In the genomic region with DNA sequence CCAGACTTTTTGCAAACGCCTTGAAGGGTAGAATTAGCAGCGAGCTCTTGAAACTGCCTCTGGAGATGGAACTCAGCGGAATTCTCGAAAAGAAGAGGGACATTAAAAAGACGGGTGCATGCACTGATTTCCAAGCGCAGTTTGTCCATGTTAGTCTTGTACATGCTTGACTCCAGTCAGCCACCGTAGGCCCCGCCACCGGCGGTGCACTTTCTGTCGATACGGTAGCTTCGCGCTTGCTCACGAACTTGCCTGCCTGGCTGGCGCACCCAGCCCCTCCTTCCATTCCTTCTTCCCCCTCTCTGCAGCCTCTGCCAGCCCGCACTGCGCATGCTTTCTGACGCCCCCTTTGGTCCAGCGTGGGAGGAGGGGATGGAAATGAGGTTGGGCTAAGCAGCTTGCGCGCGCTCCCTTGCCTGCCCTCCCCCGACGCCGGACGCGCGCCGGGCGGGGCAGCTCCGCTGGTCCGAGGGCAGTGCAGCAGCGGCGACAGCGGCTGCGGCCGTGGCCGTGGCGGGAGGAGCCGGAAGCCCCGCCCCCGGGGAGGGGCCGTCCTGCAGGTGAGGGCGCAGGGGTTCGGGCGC, we compare ENCODE assay signal across 8 cellular contexts. TPM values are rescaled to one million over a fixed set of nuclear protein-coding genes. Genes with fewer than 3 reads are reported as not detected.
DNase-seq lines count a peak whose midpoint lies in the region; ATAC-seq and TF ChIP-seq lines count a peak whose summit lies in the region.

A gene with protein sequence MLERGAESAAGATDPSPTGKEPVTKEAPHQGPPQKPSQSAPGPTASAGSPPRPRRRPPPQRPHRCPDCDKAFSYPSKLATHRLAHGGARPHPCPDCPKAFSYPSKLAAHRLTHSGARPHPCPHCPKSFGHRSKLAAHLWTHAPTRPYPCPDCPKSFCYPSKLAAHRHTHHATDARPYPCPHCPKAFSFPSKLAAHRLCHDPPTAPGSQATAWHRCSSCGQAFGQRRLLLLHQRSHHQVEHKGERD (plus strand): TSS at position 227 of the 584 bp plus-strand sequence. CDS start 1,235 bp downstream, outside the sequence.

- no peak within 1 kb of the TSS for H3K14ac ChIP-seq in H9 (ENCODE audit: insufficient read depth, low read length)

- no peaks in the 10 kb centered on the region for H3K79me1 ChIP-seq in H9 (ENCODE audit: insufficient read depth, low read depth, low read length, poor library complexity, severe bottlenecking)

- no peak within 1 kb of the TSS for H2BK15ac ChIP-seq in H9 (ENCODE audit: low read depth, low read length)

- peak; percentile 97 for DNase-seq in H9
- DNase-seq in MG63, result peak; percentile 94
- peak; percentile 84 for DNase-seq in SJCRH30
- peak; percentile 88 for DNase-seq in activated naive CD4-positive, alpha-beta T cell treated with Interleukin-2 at 50 U/mL for 16 hours
- DNase-seq in nucleus accumbens (lab: John Stamatoyannopoulos, UW), result peak; percentile 70 to 97 (median 91)
- peak; percentile 90 to 93 for DNase-seq in suprapubic skin (ENCODE audit: low spot score in 2 of 2)

- H3K18ac ChIP-seq in H9 (ENCODE audit: insufficient read length, low read depth, low read length), result no peak within 1 kb of the TSS

- H3K4ac ChIP-seq in H9 (ENCODE audit: low read depth, low read length), result no peak within 1 kb of the TSS

- peak within 1 kb of the TSS; percentile 97 to 99 (median 98) for H3K27ac Mint-ChIP-seq in H9

- H3T11ph ChIP-seq in H9 (ENCODE audit: low read length), result no peak within 1 kb of the TSS

- H3K27me3 ChIP-seq in H9 (ENCODE audit: insufficient read depth, low read length) (no peaks in the 10 kb centered on the region), MG63 (no peaks in the 10 kb centered on the region), SJCRH30 (no peaks in the 10 kb centered on the region), gastroesophageal sphincter (no peaks in the 10 kb centered on the region), suprapubic skin (no peaks in the 10 kb centered on the region)

- peak within 1 kb of the TSS; percentile 56 for H3K4me2 ChIP-seq in H9 (ENCODE audit: insufficient read depth, insufficient read length, low read length)

- peak within 1 kb of the TSS; percentile 79 to 97 for H3K4me3 Mint-ChIP-seq in H9

- H3K36me3 ChIP-seq in ES-I3 (ENCODE audit: insufficient read depth, low read length) (peaks cover under 1% of the 10 kb centered on the region; the same call in 1 of the 2 replicates), MG63 (peaks cover 8% of the 10 kb centered on the region), SJCRH30 (peaks cover 11% of the 10 kb centered on the region), gastroesophageal sphincter (peaks cover 0 to 12% of the 10 kb centered on the region in 2 donors), suprapubic skin (peaks cover 9% of the 10 kb centered on the region)

- H3K4me1 ChIP-seq in ES-I3 (ENCODE audit: insufficient read depth, low read length), result peaks cover 6% of the 10 kb centered on the region
- H3K4me1 ChIP-seq in H9 (ENCODE audit: insufficient read depth, low read length), result no peaks in the 10 kb centered on the region
- no peaks in the 10 kb centered on the region for H3K4me1 ChIP-seq in SJCRH30
- H3K4me1 ChIP-seq in gastroesophageal sphincter, result peaks cover 0 to 39% (median 11%) of the 10 kb centered on the region in 3 donors
- peaks cover 40% of the 10 kb centered on the region for H3K4me1 ChIP-seq in suprapubic skin

- peak within 1 kb of the TSS; percentile 52 for H3K4me3 ChIP-seq in MG63
- H3K4me3 ChIP-seq in SJCRH30, result peak within 1 kb of the TSS; percentile 41
- peak within 1 kb of the TSS; percentile 36 to 70 for H3K4me3 ChIP-seq in gastroesophageal sphincter
- peak within 1 kb of the TSS; percentile 74 for H3K4me3 ChIP-seq in suprapubic skin

- peaks cover 3 to 16% (median 8%) of the 10 kb centered on the region in 3 experiments; a peak in 5 of 7 replicates for H3K36me3 Mint-ChIP-seq in H9 (ENCODE audit: insufficient read depth in 1 of 3, low read depth in 3 of 3)

- no peak within 1 kb of the TSS for H4K8ac ChIP-seq in H9 (replicated peaks; ENCODE audit: insufficient read length, low read depth, low read length)

- TF ChIP-seq EP300 in gastroesophageal sphincter (IDR thresholded peaks at IDR 0.05) (no peak), suprapubic skin (IDR thresholded peaks at IDR 0.05) (no peak)

- H3K9ac ChIP-seq in ES-I3 (ENCODE audit: low read depth, low read length), result peak within 1 kb of the TSS; percentile 69
- H3K9ac ChIP-seq in H9 (ENCODE audit: extremely low read depth, insufficient read length, low read length), result no peak within 1 kb of the TSS

- peaks cover 5% of the 10 kb centered on the region for H3K23me2 ChIP-seq in H9 (ENCODE audit: insufficient read length, low read depth, low read length, poor library complexity, severe bottlenecking)

- H4K91ac ChIP-seq in H9 (ENCODE audit: insufficient read length, low read depth, low read length), result no peak within 1 kb of the TSS

- H4K20me1 ChIP-seq in H9 (ENCODE audit: control insufficient read depth, insufficient read depth, insufficient read length), result no peaks in the 10 kb centered on the region

- H3K9me3 ChIP-seq in ES-I3 (ENCODE audit: control insufficient read depth, insufficient read depth, low read length) (no peaks in the 10 kb centered on the region), H9 (ENCODE audit: control insufficient read depth, low read depth, low read length) (no peaks in the 10 kb centered on the region), MG63 (no peaks in the 10 kb centered on the region), SJCRH30 (replicated peaks) (no peaks in the 10 kb centered on the region), gastroesophageal sphincter (no peaks in the 10 kb centered on the region), suprapubic skin (no peaks in the 10 kb centered on the region)

- H2BK20ac ChIP-seq in H9 (ENCODE audit: low read depth, low read length, poor library complexity, severe bottlenecking), result no peak within 1 kb of the TSS

- H2BK12ac ChIP-seq in H9 (ENCODE audit: insufficient read length, low read depth, low read length), result no peak within 1 kb of the TSS

- peak in 1 of 2 donors; percentile 32 for TF ChIP-seq POLR2A in gastroesophageal sphincter (IDR thresholded peaks at IDR 0.05)
- no peak for TF ChIP-seq POLR2A in suprapubic skin (IDR thresholded peaks at IDR 0.05)

- H3K56ac ChIP-seq in H9 (ENCODE audit: insufficient read length, low read depth, low read length), result no peak within 1 kb of the TSS

- no peak within 1 kb of the TSS for H2BK5ac ChIP-seq in H9 (ENCODE audit: insufficient read length, low read length)

- H4K5ac ChIP-seq in H9 (ENCODE audit: insufficient read length, low read depth, low read length), result no peak within 1 kb of the TSS

- H3K27ac ChIP-seq in H9 (ENCODE audit: insufficient read length, low read depth, low read length) (no peak within 1 kb of the TSS), SJCRH30 (no peak within 1 kb of the TSS; the same call in 1 of the 2 replicates), gastroesophageal sphincter (peak within 1 kb of the TSS; percentile 65 to 96 (median 90)), suprapubic skin (peak within 1 kb of the TSS; percentile 75)

- peak; percentile 62 for ATAC-seq in gastroesophageal sphincter

- H3K4me1 Mint-ChIP-seq in H9, result peaks cover 15 to 19% of the 10 kb centered on the region in 2 experiments

- no peaks in the 10 kb centered on the region for H3K9me3 Mint-ChIP-seq in H9

- H2BK120ac ChIP-seq in H9 (ENCODE audit: low read depth, low read length, poor library complexity, severe bottlenecking), result no peak within 1 kb of the TSS

- no peak within 1 kb of the TSS for H2AK5ac ChIP-seq in H9 (ENCODE audit: insufficient read length, low read length)

- H3K27me3 Mint-ChIP-seq in H9 (ENCODE audit: low read depth), result peaks cover 17% of the 10 kb centered on the region

- H3K23ac ChIP-seq in H9 (ENCODE audit: insufficient read length, low read depth, low read length), result no peak within 1 kb of the TSS

- WGBS in H9 (ENCODE audit: extremely low coverage, insufficient read length, low lambda C conversion rate), result no CpG with 5 or more reads among the region's 47 CpGs
- WGBS in gastroesophageal sphincter (ENCODE audit: low coverage in 1 of 2), 2 donors, result 0% methylated on average over 2 to 15 of the region's 47 CpGs
- 0% methylated on average over 12 of the region's 47 CpGs for WGBS in suprapubic skin

- H3K79me2 ChIP-seq in H9 (ENCODE audit: insufficient read depth, low read length), result no peaks in the 10 kb centered on the region

- H2AFZ ChIP-seq in H9 (ENCODE audit: low read length), result no peak within 1 kb of the TSS

- no peak for TF ChIP-seq CTCF in H9 (conservative IDR thresholded peaks at IDR 0.05)
- TF ChIP-seq CTCF in gastroesophageal sphincter (IDR thresholded peaks at IDR 0.05), result peak in 2 of 4 experiments; percentile 2 to 22
- TF ChIP-seq CTCF in suprapubic skin (IDR thresholded peaks at IDR 0.05), result no peak

RNA-seq across cellular contexts. Expression of the gene that starts here (rescaled TPM):
- not detected in 2 replicates for total RNA-seq in H9 (2021)
- total RNA-seq in MG63 (2014; rRNA removed; shearing (Covaris generic); ENCODE audit: low replicate concordance), result not detected in 2 replicates
- not detected in 2 replicates for total RNA-seq in SJCRH30 (2014; rRNA removed; shearing (Covaris generic))
- 1 to 10 TPM in 1 of 4 donors, under 1 TPM in 1, not detected in 2; 0.66 to 3.3 TPM for total RNA-seq in gastroesophageal sphincter
- total RNA-seq in suprapubic skin, result 1 to 10 TPM in 2 of 4 donors, under 1 TPM in 2; 0.52 to 2.4 (median 0.92) TPM

Comparison
In these comparisons a context has a peak if more than half of its experiments do, and no peak if none do; other contexts are left out.
1. Peak in DNase-seq and H3K4me2 ChIP-seq in H9; RNA of the gene not detected or under 1 TPM.
2. Peak in DNase-seq and H3K4me3 ChIP-seq in MG63; RNA of the gene not detected or under 1 TPM.
3. Peak in DNase-seq and H3K4me3 ChIP-seq in SJCRH30; RNA of the gene not detected or under 1 TPM.
4. H3K27ac ChIP-seq: peak in gastroesophageal sphincter (4 of 4) and suprapubic skin (single experiment); none in H9 (single experiment) and SJCRH30 (single experiment).
5. Peak in every context shown above with its lines, with median percentiles within 50 percentile points of each other: DNase-seq and H3K4me3 ChIP-seq.